Comparison of ENCODE assay signal across 12 cellular contexts in genomic region chr3:196193738-196194541, GRCh38. TPM values are rescaled to one million over a fixed set of nuclear protein-coding genes. Genes with fewer than 3 reads are reported as not detected.
DNase-seq lines count a peak whose midpoint lies in the region; ATAC-seq and TF ChIP-seq lines count a peak whose summit lies in the region.
"Had no signal": no experiment of that assay in that cellular context is flagged by ENCODE, and none has a peak within 500 bp of the region (broad histone marks: within the 10 kb centered on the region; RNA-seq: fewer than 3 reads in every experiment).

No MANE protein-coding gene starts in this region.

- H3K36me3 ChIP-seq in transverse colon: no peaks in the 10 kb centered on the region

- peaks cover 10 to 56% (median 32%) of the 10 kb centered on the region in 4 donors for H3K4me1 ChIP-seq in transverse colon

- H3K4me1 Mint-ChIP-seq in activated CD8-positive, alpha-beta memory T cell treated with anti-CD3 and anti-CD28 coated beads, Interleukin-2, amount 10 ng/mL, durations not matched to agents 7 days and 5 days: peaks cover 49% of the 10 kb centered on the region
- peaks cover 42% of the 10 kb centered on the region for H3K4me1 Mint-ChIP-seq in activated T-helper 1 cell treated with anti-CD3 and anti-CD28 coated beads, Interleukin-12 subunit alpha, Interleukin-12 subunit beta, Interleukin-2, Interleukin-4 antibody, amounts not matched to agents 30 ng/mL and 10 ng/mL and 1 ng/mL, durations not matched to agents 14 hours and 24 hours and 36 hours (ENCODE audit: low read depth)

- no peaks in the 10 kb centered on the region for H3K9me3 ChIP-seq in transverse colon

- H3K27me3 ChIP-seq in transverse colon: no peaks in the 10 kb centered on the region

- peak; percentile 25 for TF ChIP-seq POLR2A in transverse colon (IDR thresholded peaks at IDR 0.05)

- CTCF ChIA-PET in activated CD8-positive, alpha-beta memory T cell treated with anti-CD3 and anti-CD28 coated beads, Interleukin-2, amount 10 ng/mL, durations not matched to agents 7 days and 5 days (lab: Charles Lee): interaction anchor here (0.8 to 16.1 kb wide), 4 partner anchors 11 to 119 kb away, joined by 3 to 238 read pairs (median 4); no protein-coding TSS in a partner anchor

- no peak for ATAC-seq in activated CD8-positive, alpha-beta memory T cell treated with anti-CD3 and anti-CD28 coated beads, Interleukin-2, amount 10 ng/mL, durations not matched to agents 7 days and 5 days
- peak; percentile 79 for ATAC-seq in left lobe of liver

- H3K4me3 Mint-ChIP-seq in activated CD8-positive, alpha-beta memory T cell treated with anti-CD3 and anti-CD28 coated beads, Interleukin-2, amount 10 ng/mL, durations not matched to agents 7 days and 5 days: no peak overlapping the region
- H3K4me3 Mint-ChIP-seq in activated T-helper 1 cell treated with anti-CD3 and anti-CD28 coated beads, Interleukin-12 subunit alpha, Interleukin-12 subunit beta, Interleukin-2, Interleukin-4 antibody, amounts not matched to agents 30 ng/mL and 10 ng/mL and 1 ng/mL, durations not matched to agents 14 hours and 24 hours and 36 hours: no peak overlapping the region

- H3K27me3 Mint-ChIP-seq in activated CD8-positive, alpha-beta memory T cell treated with anti-CD3 and anti-CD28 coated beads, Interleukin-2, amount 10 ng/mL, durations not matched to agents 7 days and 5 days: no peaks in the 10 kb centered on the region
- H3K27me3 Mint-ChIP-seq in activated T-helper 1 cell treated with anti-CD3 and anti-CD28 coated beads, Interleukin-12 subunit alpha, Interleukin-12 subunit beta, Interleukin-2, Interleukin-4 antibody, amounts not matched to agents 30 ng/mL and 10 ng/mL and 1 ng/mL, durations not matched to agents 14 hours and 24 hours and 36 hours (ENCODE audit: insufficient read depth): peaks cover 2% of the 10 kb centered on the region

- intact Hi-C loops in activated T-helper 1 cell treated with anti-CD3 and anti-CD28 coated beads, Interleukin-12 subunit alpha, Interleukin-12 subunit beta, Interleukin-2, Interleukin-4 antibody, amounts not matched to agents 30 ng/mL and 10 ng/mL and 1 ng/mL, durations not matched to agents 14 hours and 24 hours and 36 hours (cut with micrococcal nuclease): loop anchor here (2.0 kb wide), 1 partner anchor 15 kb away; no protein-coding TSS in a partner anchor
- intact Hi-C loops in transverse colon (cut with DNase I; ENCODE audit: low total_unique reads): loop anchor here (5.0 kb wide), 1 partner anchor 122 kb away; no protein-coding TSS in a partner anchor

- WGBS in transverse colon (ENCODE audit: low coverage in 1 of 2), 2 donors: 39 to 50% methylated on average over 2 to 13 of the region's 13 CpGs

- peak in 2 of 5 experiments; percentile 35 to 39 for TF ChIP-seq CTCF in transverse colon (IDR thresholded peaks at IDR 0.05)

- no peak for DNase-seq in activated CD8-positive, alpha-beta memory T cell treated with anti-CD3 and anti-CD28 coated beads, Interleukin-2, amount 10 ng/mL, durations not matched to agents 7 days and 5 days
- no peak for DNase-seq in activated CD8-positive, alpha-beta memory T cell treated with anti-CD3 and anti-CD28 coated beads, Interleukin-2, amount 50 U/mL, for 48 hours
- no peak for DNase-seq in activated T-helper 1 cell treated with anti-CD3 and anti-CD28 coated beads, Interleukin-12 subunit alpha, Interleukin-12 subunit beta, Interleukin-2, Interleukin-4 antibody, amounts not matched to agents 30 ng/mL and 10 ng/mL and 1 ng/mL, durations not matched to agents 14 hours and 24 hours and 36 hours (ENCODE audit: low spot score)
- DNase-seq in left lobe of liver (ENCODE audit: low spot score): peak; percentile 73
- peak; percentile 79 for DNase-seq in transverse colon
- no peak for DNase-seq in AG08395 (ENCODE audit: low spot score)
- no peak for DNase-seq in T-helper 9 cell
- no peak for DNase-seq in SKM-1 (lab: John Stamatoyannopoulos, UW; ENCODE audit: unreplicated experiment)
- DNase-seq: NCI-H146, SHP77 treated with DMSO at 0.1 percent for 48 hours had no signal

- peak overlapping the region; percentile 67 to 87 (median 76) for H3K27ac ChIP-seq in transverse colon

- H3K36me3 Mint-ChIP-seq in activated CD8-positive, alpha-beta memory T cell treated with anti-CD3 and anti-CD28 coated beads, Interleukin-2, amount 10 ng/mL, durations not matched to agents 7 days and 5 days: no peaks in the 10 kb centered on the region
- H3K36me3 Mint-ChIP-seq in activated T-helper 1 cell treated with anti-CD3 and anti-CD28 coated beads, Interleukin-12 subunit alpha, Interleukin-12 subunit beta, Interleukin-2, Interleukin-4 antibody, amounts not matched to agents 30 ng/mL and 10 ng/mL and 1 ng/mL, durations not matched to agents 14 hours and 24 hours and 36 hours (ENCODE audit: low read depth): peaks cover 1% of the 10 kb centered on the region

- no peak for TF ChIP-seq EP300 in transverse colon (IDR thresholded peaks at IDR 0.05; ENCODE audit: low read depth)

- H3K4me3 ChIP-seq in transverse colon: no peak overlapping the region
- H3K4me3 ChIP-seq: smooth muscle cell had no signal

- in situ Hi-C loops in transverse colon (cut with MboI; ENCODE audit: low pct_ligation_motif_present in 1 of 4, low pct_unique_long_range_greater_than_20kb in 1 of 4, low sequenced_read_pairs in 3 of 4): loop anchor here in 1 of 4 donors (10.0 kb wide), 1 partner anchor 119 kb away; no protein-coding TSS in a partner anchor

- H3K27ac Mint-ChIP-seq in activated CD8-positive, alpha-beta memory T cell treated with anti-CD3 and anti-CD28 coated beads, Interleukin-2, amount 10 ng/mL, durations not matched to agents 7 days and 5 days: peak overlapping the region; percentile 97
- H3K27ac Mint-ChIP-seq in activated T-helper 1 cell treated with anti-CD3 and anti-CD28 coated beads, Interleukin-12 subunit alpha, Interleukin-12 subunit beta, Interleukin-2, Interleukin-4 antibody, amounts not matched to agents 30 ng/mL and 10 ng/mL and 1 ng/mL, durations not matched to agents 14 hours and 24 hours and 36 hours: peak overlapping the region; percentile 98

- no peaks in the 10 kb centered on the region for H3K9me3 Mint-ChIP-seq in activated CD8-positive, alpha-beta memory T cell treated with anti-CD3 and anti-CD28 coated beads, Interleukin-2, amount 10 ng/mL, durations not matched to agents 7 days and 5 days (ENCODE audit: low read depth)
- H3K9me3 Mint-ChIP-seq in activated T-helper 1 cell treated with anti-CD3 and anti-CD28 coated beads, Interleukin-12 subunit alpha, Interleukin-12 subunit beta, Interleukin-2, Interleukin-4 antibody, amounts not matched to agents 30 ng/mL and 10 ng/mL and 1 ng/mL, durations not matched to agents 14 hours and 24 hours and 36 hours: no peaks in the 10 kb centered on the region

RNA-seq across cellular contexts. Expression of gene ZDHHC19, which starts 17.3 kb away (rescaled TPM):
- not detected for total RNA-seq in activated CD8-positive, alpha-beta memory T cell treated with anti-CD3 and anti-CD28 coated beads, Interleukin-2, amount 10 ng/mL, durations not matched to agents 7 days and 5 days
- total RNA-seq in activated T-helper 1 cell treated with anti-CD3 and anti-CD28 coated beads, Interleukin-12 subunit alpha, Interleukin-12 subunit beta, Interleukin-2, Interleukin-4 antibody, amounts not matched to agents 30 ng/mL and 10 ng/mL and 1 ng/mL, durations not matched to agents 14 hours and 24 hours and 36 hours: 0.36 TPM in 1 of 2 replicates, not detected in the other
- total RNA-seq in left lobe of liver (1.3 TPM), transverse colon (not detected)
- total RNA-seq: kidney epithelial cell, smooth muscle cell had no signal

RNA-seq across cellular contexts. Expression of gene SLC51A, which starts 22.4 kb away (rescaled TPM):
- not detected for total RNA-seq in activated CD8-positive, alpha-beta memory T cell treated with anti-CD3 and anti-CD28 coated beads, Interleukin-2, amount 10 ng/mL, durations not matched to agents 7 days and 5 days
- not detected in 2 replicates for total RNA-seq in activated T-helper 1 cell treated with anti-CD3 and anti-CD28 coated beads, Interleukin-12 subunit alpha, Interleukin-12 subunit beta, Interleukin-2, Interleukin-4 antibody, amounts not matched to agents 30 ng/mL and 10 ng/mL and 1 ng/mL, durations not matched to agents 14 hours and 24 hours and 36 hours
- total RNA-seq in left lobe of liver (20.0 TPM), transverse colon (100 to 1,000 TPM in 1 of 4 donors, 10 to 100 TPM in 2, 1 to 10 TPM in 1; 7.2 to 123 (median 40.5) TPM)
- total RNA-seq: kidney epithelial cell, smooth muscle cell had no signal

Comparison
In these comparisons a context has a peak if more than half of its experiments do, and no peak if none do; other contexts are left out.
1. DNase-seq: peak in left lobe of liver (single experiment) and transverse colon (single experiment); none in activated CD8-positive, alpha-beta memory T cell treated with anti-CD3 and anti-CD28 coated beads, Interleukin-2, amount 10 ng/mL, durations not matched to agents 7 days and 5 days (single experiment), activated CD8-positive, alpha-beta memory T cell treated with anti-CD3 and anti-CD28 coated beads, Interleukin-2, amount 50 U/mL, for 48 hours (single experiment), activated T-helper 1 cell treated with anti-CD3 and anti-CD28 coated beads, Interleukin-12 subunit alpha, Interleukin-12 subunit beta, Interleukin-2, Interleukin-4 antibody, amounts not matched to agents 30 ng/mL and 10 ng/mL and 1 ng/mL, durations not matched to agents 14 hours and 24 hours and 36 hours (single experiment), AG08395 (single experiment), T-helper 9 cell (single experiment) and SKM-1 (single experiment).